8 cellular contexts compared by ENCODE assay signal in genomic region chr5:132225165-132226032, GRCh38. TPM values are rescaled to one million over a fixed set of nuclear protein-coding genes. Genes with fewer than 3 reads are reported as not detected.
DNase-seq lines count a peak whose midpoint lies in the region; ATAC-seq and TF ChIP-seq lines count a peak whose summit lies in the region.

No MANE protein-coding gene starts in this region.

- TF ChIP-seq POLR2A in ovary (IDR thresholded peaks at IDR 0.05) = no peak

- peaks cover 0 to 37% (median 0%) of the 10 kb centered on the region in 11 experiments; a peak in 3 of 22 replicates for H4K20me1 ChIP-seq in BLaER1 treated with 17β-estradiol and CSF1 and Interleukin-3, amounts not matched to agents 10 nM and 100 nM

- 33 to 51% (median 35%) methylated on average over 13 of the region's 13 CpGs for WGBS in ovary, 3 donors

- H3K27me3 Mint-ChIP-seq in activated CD4-positive, alpha-beta T cell treated with anti-CD3 and anti-CD28 coated beads, Interleukin-2, amount 10 ng/mL, durations not matched to agents 24 days and 14 days = peaks cover 12% of the 10 kb centered on the region

- H3K9ac ChIP-seq in BLaER1 treated with 17β-estradiol and CSF1 and Interleukin-3, amounts not matched to agents 10 nM and 100 nM = peak overlapping the region in 4 of 11 experiments; percentile 0 to 32 (median 13); a peak in 4 of 22 replicates

- peaks cover 41% of the 10 kb centered on the region for H3K4me1 Mint-ChIP-seq in activated CD4-positive, alpha-beta T cell treated with anti-CD3 and anti-CD28 coated beads, Interleukin-2, amount 10 ng/mL, durations not matched to agents 24 days and 14 days

- TF ChIP-seq CTCF in fibroblast of pulmonary artery (IDR thresholded peaks at IDR 0.05; ENCODE audit: low read length, missing control alignments) (no peak), ovary (IDR thresholded peaks at IDR 0.05) (no peak)

- H3K27ac ChIP-seq in BLaER1 treated with 17β-estradiol and CSF1 and Interleukin-3, amounts not matched to agents 10 nM and 100 nM = 0 out of 22 replicates have a peak overlapping the region, but pooled peaks of 1 of the 11 experiments have one; percentile 8
- H3K27ac ChIP-seq in ovary = no peak overlapping the region

- TF ChIP-seq EP300 in ovary (IDR thresholded peaks at IDR 0.05) = no peak

- peaks cover 0 to 9% (median 5%) of the 10 kb centered on the region in 11 experiments; a peak in 7 of 22 replicates for H3K36me3 ChIP-seq in BLaER1 treated with 17β-estradiol and CSF1 and Interleukin-3, amounts not matched to agents 10 nM and 100 nM
- H3K36me3 ChIP-seq in ovary = no peaks in the 10 kb centered on the region

- H3K4me2 ChIP-seq in BLaER1 treated with 17β-estradiol and CSF1 and Interleukin-3, amounts not matched to agents 10 nM and 100 nM = peak overlapping the region; percentile 91 to 100 (median 98)

- H3K36me3 Mint-ChIP-seq in activated CD4-positive, alpha-beta T cell treated with anti-CD3 and anti-CD28 coated beads, Interleukin-2, amount 10 ng/mL, durations not matched to agents 24 days and 14 days (ENCODE audit: low read depth) = peaks cover 6% of the 10 kb centered on the region

- peaks cover 0 to 8% (median 0%) of the 10 kb centered on the region in 11 experiments; a peak in 3 of 22 replicates for H3K27me3 ChIP-seq in BLaER1 treated with 17β-estradiol and CSF1 and Interleukin-3, amounts not matched to agents 10 nM and 100 nM
- no peaks in the 10 kb centered on the region for H3K27me3 ChIP-seq in ovary

- ATAC-seq in HG03135 (IDR thresholded peaks at IDR 0.05; ENCODE audit: unreplicated experiment) (no peak), HG02759 (IDR thresholded peaks at IDR 0.05; ENCODE audit: unreplicated experiment) (no peak), GM19351 (IDR thresholded peaks at IDR 0.05; ENCODE audit: unreplicated experiment) (no peak)

- H3K9me3 ChIP-seq in BLaER1 treated with 17β-estradiol and CSF1 and Interleukin-3, amounts not matched to agents 10 nM and 100 nM (replicated peaks in 1 of 11) = no peaks in the 10 kb centered on the region
- H3K9me3 ChIP-seq in ovary = no peaks in the 10 kb centered on the region

- no peaks in the 10 kb centered on the region for H3K9me3 Mint-ChIP-seq in activated CD4-positive, alpha-beta T cell treated with anti-CD3 and anti-CD28 coated beads, Interleukin-2, amount 10 ng/mL, durations not matched to agents 24 days and 14 days

- intact Hi-C loops in activated CD4-positive, alpha-beta T cell treated with anti-CD3 and anti-CD28 coated beads, Interleukin-2, amount 10 ng/mL, durations not matched to agents 24 days and 14 days (cut with micrococcal nuclease) = loop anchor here (2.0 kb wide), 1 partner anchor 69 kb away; the partner anchor contains the start of gene SLC22A4
- intact Hi-C loops in ovary (cut with DNase I) = loop anchor here in 1 of 4 donors (10.0 kb wide), 1 partner anchor 69 kb away; the partner anchor contains the start of gene SLC22A4

- H3K4me1 ChIP-seq in BLaER1 treated with 17β-estradiol and CSF1 and Interleukin-3, amounts not matched to agents 10 nM and 100 nM = peaks cover 38 to 87% (median 84%) of the 10 kb centered on the region in 10 experiments
- peaks cover 10% of the 10 kb centered on the region for H3K4me1 ChIP-seq in ovary (ENCODE audit: insufficient read depth)

- peak overlapping the region; percentile 79 for H3K4me3 Mint-ChIP-seq in activated CD4-positive, alpha-beta T cell treated with anti-CD3 and anti-CD28 coated beads, Interleukin-2, amount 10 ng/mL, durations not matched to agents 24 days and 14 days

- H3K4me3 ChIP-seq in BLaER1 treated with 17β-estradiol and CSF1 and Interleukin-3, amounts not matched to agents 10 nM and 100 nM = peak overlapping the region in 1 of 10 experiments; percentile 5; a peak in 2 of 20 replicates
- H3K4me3 ChIP-seq in fibroblast of pulmonary artery (replicated peaks; ENCODE audit: low read depth, low read length) (peak overlapping the region; percentile 10), ovary (no peak overlapping the region)

- H3K27ac Mint-ChIP-seq in activated CD4-positive, alpha-beta T cell treated with anti-CD3 and anti-CD28 coated beads, Interleukin-2, amount 10 ng/mL, durations not matched to agents 24 days and 14 days = no peak overlapping the region

- DNase-seq in LHCN-M2 (ENCODE audit: low read depth) = peak; percentile 92
- DNase-seq in activated CD4-positive, alpha-beta T cell treated with anti-CD3 and anti-CD28 coated beads, Interleukin-2, amount 10 ng/mL, durations not matched to agents 24 days and 14 days = no peak
- peak; percentile 93 for DNase-seq in fibroblast of pulmonary artery (ENCODE audit: low read depth)
- peak; percentile 37 to 71 (median 55) for DNase-seq in ovary

RNA-seq across cellular contexts. Expression of gene P4HA2, which starts 2.3 kb away (rescaled TPM):
- total RNA-seq in LHCN-M2 (2014; rRNA removed) (200 and 217 TPM in 2 replicates), ovary (10 to 100 TPM in 5 of 7 donors, 1 to 10 TPM in 2; 3.9 to 36.9 (median 15.4) TPM)
- 300 TPM for polyA plus RNA-seq in LHCN-M2 (2012)
- 45.5 and 49.5 TPM in 2 replicates for total RNA-seq in activated CD4-positive, alpha-beta T cell treated with anti-CD3 and anti-CD28 coated beads, Interleukin-2, amount 10 ng/mL, durations not matched to agents 24 days and 14 days
- polyA plus RNA-seq in ovary = 10 to 100 TPM in 1 of 2 donors, 1 to 10 TPM in 1; 4.6 to 25.8 TPM

RNA-seq across cellular contexts. Expression of gene PDLIM4, which starts 32.1 kb away (rescaled TPM):
- total RNA-seq in LHCN-M2 (2014; rRNA removed) = 149 and 153 TPM in 2 replicates
- polyA plus RNA-seq in LHCN-M2 (2012) = 202 TPM
- 0.72 and 0.78 TPM in 2 replicates for total RNA-seq in activated CD4-positive, alpha-beta T cell treated with anti-CD3 and anti-CD28 coated beads, Interleukin-2, amount 10 ng/mL, durations not matched to agents 24 days and 14 days
- total RNA-seq in ovary = 10 to 100 TPM; 17.9 to 63.4 (median 45.4) TPM
- polyA plus RNA-seq in ovary = 10 to 100 TPM in 1 of 2 donors, 1 to 10 TPM in 1; 3.4 to 25.9 TPM

Comparison
In these comparisons a context has a peak if more than half of its experiments do, and no peak if none do; other contexts are left out.
1. RNA of gene PDLIM4, which starts 32.1 kb away (total RNA-seq): 149 to 153 TPM in LHCN-M2 and 17.9 to 63.4 TPM in ovary; 0.72 to 0.78 TPM in activated CD4-positive, alpha-beta T cell treated with anti-CD3 and anti-CD28 coated beads, Interleukin-2, amount 10 ng/mL, durations not matched to agents 24 days and 14 days; every median in the first group is over 10 times any median in the second.